Comparison of ENCODE assay signal across 13 cellular contexts in genomic region chr14:99749142-99749541, GRCh38. TPM values are rescaled to one million over a fixed set of nuclear protein-coding genes. Genes with fewer than 3 reads are reported as not detected.
DNase-seq lines count a peak whose midpoint lies in the region; ATAC-seq and TF ChIP-seq lines count a peak whose summit lies in the region.
"Had no signal": no experiment of that assay in that cellular context is flagged by ENCODE, and none has a peak within 500 bp of the region (broad histone marks: within the 10 kb centered on the region; RNA-seq: fewer than 3 reads in every experiment).

No MANE protein-coding gene starts in this region.

- no peak overlapping the region for H3K4me2 ChIP-seq in Loucy (ENCODE audit: low read depth, low read length, poor library complexity, severe bottlenecking)

- no peaks in the 10 kb centered on the region for H3F3A ChIP-seq in Loucy (ENCODE audit: low read depth)

- TF ChIP-seq CTCF in Loucy (conservative IDR thresholded peaks at IDR 0.05; ENCODE audit: low read length) (0 out of 2 replicates have a peak, but pooled peaks have one; percentile 33), epithelial cell of proximal tubule (conservative IDR thresholded peaks at IDR 0.05; ENCODE audit: low read depth, low read length) (peak; percentile 40), retinal pigment epithelial cell (conservative IDR thresholded peaks at IDR 0.05; ENCODE audit: low read depth, low read length) (peak; percentile 26)

- H3K27ac Mint-ChIP-seq in T-helper 17 cell, result no peak overlapping the region
- H3K27ac Mint-ChIP-seq: natural killer cell had no signal

- no peaks in the 10 kb centered on the region for H3K79me2 ChIP-seq in Loucy (ENCODE audit: insufficient read depth, low read length)

- no peak overlapping the region for H2AFZ ChIP-seq in Loucy (ENCODE audit: low read length)

- H3K9me2 ChIP-seq in Loucy (replicated peaks; ENCODE audit: low read depth, low read length), result no peaks in the 10 kb centered on the region

- H3K36me3 Mint-ChIP-seq in T-helper 17 cell (ENCODE audit: low read depth), result peaks cover 5% of the 10 kb centered on the region
- H3K36me3 Mint-ChIP-seq: natural killer cell had no signal

- no peak overlapping the region for H3K4me3 Mint-ChIP-seq in T-helper 17 cell
- H3K4me3 Mint-ChIP-seq: activated T-cell treated with anti-CD3 and anti-CD28 coated beads, Interleukin-2, amount 50 U/mL, for 4 hours; natural killer cell had no signal

- ATAC-seq in HG03039 (IDR thresholded peaks at IDR 0.05; ENCODE audit: unreplicated experiment) (no peak), T-helper 17 cell (no peak)
- ATAC-seq: activated T-cell treated with anti-CD3 and anti-CD28 coated beads, Interleukin-2, amount 50 U/mL, for 4 hours; esophagus mucosa; natural killer cell had no signal

- DNase-seq in DMS 273 (lab: John Stamatoyannopoulos, UW; ENCODE audit: unreplicated experiment) (peak; percentile 68), DMS 273 treated with DMSO at 0.1 percent for 48 hours (lab: John Stamatoyannopoulos, UW) (no peak), epithelial cell of proximal tubule (ENCODE audit: low read depth) (no peak), retinal pigment epithelial cell (ENCODE audit: low read depth) (no peak), T-helper 17 cell (no peak), kidney glomerular epithelial cell (lab: John Stamatoyannopoulos, UW) (no peak)
- DNase-seq: activated T-cell treated with anti-CD3 and anti-CD28 coated beads, Interleukin-2, amount 50 U/mL, for 4 hours; EL; natural killer cell; NCI-H2107 had no signal

- no peak overlapping the region for H3K9ac ChIP-seq in Loucy (ENCODE audit: low read depth, low read length, poor library complexity, severe bottlenecking)

- H3K36me3 ChIP-seq in Loucy (ENCODE audit: insufficient read depth, low read length), result no peaks in the 10 kb centered on the region

- H3K27me3 ChIP-seq in Loucy (ENCODE audit: insufficient read depth, low read length, poor library complexity, severe bottlenecking), result no peaks in the 10 kb centered on the region

- H4K20me1 ChIP-seq in Loucy (ENCODE audit: insufficient read depth, low read length, poor library complexity, severe bottlenecking), result no peaks in the 10 kb centered on the region

- peaks cover 25% of the 10 kb centered on the region for H3K4me1 ChIP-seq in Loucy (ENCODE audit: insufficient read depth, low read length, poor library complexity, severe bottlenecking)

- no peaks in the 10 kb centered on the region for H3K9me3 ChIP-seq in Loucy (ENCODE audit: insufficient read depth, low read depth, low read length)
- H3K9me3 ChIP-seq in T-helper 17 cell (ENCODE audit: control insufficient read depth, low read length, poor library complexity, severe bottlenecking), result no peaks in the 10 kb centered on the region

- peaks cover 26% of the 10 kb centered on the region for H3K4me1 Mint-ChIP-seq in T-helper 17 cell

- H3K27me3 Mint-ChIP-seq in T-helper 17 cell, result peaks cover 54% of the 10 kb centered on the region

- H3K4me3 ChIP-seq in Loucy (ENCODE audit: low read length, poor library complexity, severe bottlenecking), result no peak overlapping the region
- H3K4me3 ChIP-seq in epithelial cell of proximal tubule (ENCODE audit: low read depth, low read length), result no peak overlapping the region
- H3K4me3 ChIP-seq in retinal pigment epithelial cell (ENCODE audit: low read length), result no peak overlapping the region

RNA-seq across cellular contexts. Expression of gene EML1, which starts 44.1 kb away (rescaled TPM):
- total RNA-seq in epithelial cell of proximal tubule (10.1 and 25.1 TPM in 2 replicates), T-helper 17 cell (under 1 TPM in 1 of 2 donors, not detected in 1; 0.27 TPM)
- total RNA-seq: natural killer cell had no signal
